Comparison of ENCODE assay signal across 9 cellular contexts in the genomic region with DNA sequence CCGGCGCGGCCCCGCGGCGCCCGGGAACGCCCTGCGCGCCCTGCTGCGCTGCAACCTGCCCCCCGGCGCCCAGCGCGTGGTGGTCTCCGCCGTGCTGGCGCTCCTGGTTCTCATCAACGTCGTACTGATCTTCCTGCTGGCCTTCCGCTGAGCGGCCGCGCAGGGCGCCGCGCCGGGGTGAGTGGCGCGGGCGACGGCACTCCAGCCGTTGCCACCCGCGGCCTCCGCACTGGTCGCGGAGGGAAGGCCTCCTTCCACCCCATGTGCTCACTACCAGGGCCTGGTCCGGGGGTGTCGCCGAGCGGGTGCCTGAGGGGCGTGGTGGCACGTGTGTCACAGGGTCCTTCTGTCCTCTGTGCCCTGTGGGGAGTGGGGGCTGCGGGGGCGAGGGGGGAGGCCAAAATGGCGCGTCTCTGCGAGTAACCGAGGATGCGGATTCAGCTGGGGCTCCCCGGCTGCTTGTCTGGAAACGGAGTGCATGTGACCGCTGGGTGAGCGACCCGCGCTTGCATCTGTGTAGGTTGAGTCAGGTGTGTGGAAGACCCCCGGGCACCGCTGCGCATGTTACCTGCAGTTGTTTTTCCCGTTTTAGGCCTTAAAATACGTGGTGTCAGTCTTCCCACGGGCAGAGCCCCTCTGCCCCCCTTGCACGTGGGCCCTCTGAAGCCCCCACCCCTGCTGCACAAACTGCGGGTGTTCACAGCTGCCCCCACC. TPM values are rescaled to one million over a fixed set of nuclear protein-coding genes. Genes with fewer than 3 reads are reported as not detected.
A peak's percentile ranks its signal among the peaks of the same experiment; 100 is the strongest.
DNase-seq lines count a peak whose midpoint lies in the region; ATAC-seq, FAIRE-seq and TF ChIP-seq lines count a peak whose summit lies in the region.
"Had no signal": no experiment of that assay in that cellular context is flagged by ENCODE, and none has a peak within 500 bp of the region (broad histone marks: within the 10 kb centered on the region; RNA-seq: fewer than 3 reads in every experiment).

No MANE protein-coding gene starts in this region.

- H3K27me3 Mint-ChIP-seq in activated naive CD4-positive, alpha-beta T cell treated with anti-CD3 and anti-CD28 coated beads for 36 hours (ENCODE audit: low read depth): peaks cover 13% of the 10 kb centered on the region
- H3K27me3 Mint-ChIP-seq in stimulated activated memory B cell treated with anti-CD40 and anti-IgM and Interleukin-4, amounts not matched to agents 10 μg/mL and 1 μg/mL and 100 μg/mL, for 72 hours: peaks cover 67% of the 10 kb centered on the region

- peak overlapping the region; percentile 57 for H3K4me3 Mint-ChIP-seq in activated naive CD4-positive, alpha-beta T cell treated with anti-CD3 and anti-CD28 coated beads for 36 hours
- H3K4me3 Mint-ChIP-seq in stimulated activated memory B cell treated with anti-CD40 and anti-IgM and Interleukin-4, amounts not matched to agents 10 μg/mL and 1 μg/mL and 100 μg/mL, for 72 hours: no peak overlapping the region

- CTCF ChIA-PET in activated naive CD4-positive, alpha-beta T cell treated with anti-CD3 and anti-CD28 coated beads for 36 hours (lab: Charles Lee): no interaction called here

- peaks cover 6% of the 10 kb centered on the region for H3K4me1 ChIP-seq in muscle layer of colon (ENCODE audit: insufficient read depth, low read length)
- H3K4me1 ChIP-seq in tibial artery: peaks cover 0 to 22% (median 14%) of the 10 kb centered on the region in 4 donors

- no peak for DNase-seq in activated naive CD4-positive, alpha-beta T cell treated with anti-CD3 and anti-CD28 coated beads for 36 hours
- no peak for DNase-seq in activated naive CD4-positive, alpha-beta T cell treated with anti-CD3 and anti-CD28 coated beads, Interleukin-2, amount 50 U/mL, for 16 hours
- DNase-seq in bronchial epithelial cell (ENCODE audit: low read depth): no peak
- DNase-seq in tibial artery: no peak
- DNase-seq in NCI-H1417 (lab: John Stamatoyannopoulos, UW): no peak
- DNase-seq: CD4-positive, alpha-beta memory T cell had no signal

- H3K27ac Mint-ChIP-seq in activated naive CD4-positive, alpha-beta T cell treated with anti-CD3 and anti-CD28 coated beads for 36 hours: no peak overlapping the region
- H3K27ac Mint-ChIP-seq in stimulated activated memory B cell treated with anti-CD40 and anti-IgM and Interleukin-4, amounts not matched to agents 10 μg/mL and 1 μg/mL and 100 μg/mL, for 72 hours: no peak overlapping the region
- H3K27ac Mint-ChIP-seq: CD4-positive, alpha-beta memory T cell had no signal

- H3K27ac ChIP-seq in muscle layer of colon (ENCODE audit: low read depth, low read length) (peak overlapping the region; percentile 52), tibial artery (no peak overlapping the region)

- no peaks in the 10 kb centered on the region for H3K9me3 ChIP-seq in muscle layer of colon (ENCODE audit: low read length)
- no peaks in the 10 kb centered on the region for H3K9me3 ChIP-seq in tibial artery

- peaks cover 15% of the 10 kb centered on the region for H3K4me1 Mint-ChIP-seq in activated naive CD4-positive, alpha-beta T cell treated with anti-CD3 and anti-CD28 coated beads for 36 hours (ENCODE audit: low read depth)
- peaks cover 2% of the 10 kb centered on the region for H3K4me1 Mint-ChIP-seq in stimulated activated memory B cell treated with anti-CD40 and anti-IgM and Interleukin-4, amounts not matched to agents 10 μg/mL and 1 μg/mL and 100 μg/mL, for 72 hours

- no peak overlapping the region for H3K9ac ChIP-seq in muscle layer of colon (ENCODE audit: low read length)

- FAIRE-seq in bronchial epithelial cell (lab: Jason Lieb, UNC): no peak

- TF ChIP-seq CTCF in bronchial epithelial cell (IDR thresholded peaks at IDR 0.05; ENCODE audit: insufficient read depth, low read length, severe bottlenecking): no peak
- no peak for TF ChIP-seq CTCF in tibial artery (IDR thresholded peaks at IDR 0.05)

- ATAC-seq in HG02623 (IDR thresholded peaks at IDR 0.05; ENCODE audit: unreplicated experiment): no peak
- ATAC-seq in stimulated activated memory B cell treated with anti-CD40 and anti-IgM and Interleukin-4, amounts not matched to agents 10 μg/mL and 1 μg/mL and 100 μg/mL, for 72 hours: no peak

- intact Hi-C loops in activated naive CD4-positive, alpha-beta T cell treated with anti-CD3 and anti-CD28 coated beads for 36 hours (cut with micrococcal nuclease): no loop called here
- intact Hi-C loops in tibial artery (cut with DNase I; ENCODE audit: low total_unique reads): no loop called here

- H3K27me3 ChIP-seq in bronchial epithelial cell (ENCODE audit: control insufficient read depth, insufficient read depth, low read length): no peaks in the 10 kb centered on the region
- H3K27me3 ChIP-seq in muscle layer of colon (ENCODE audit: control insufficient read depth in 1 of 2, insufficient read depth in 2 of 2, low read length in 2 of 2): no peaks in the 10 kb centered on the region
- peaks cover 0 to 16% of the 10 kb centered on the region in 2 donors for H3K27me3 ChIP-seq in tibial artery

- no peaks in the 10 kb centered on the region for H3K9me3 Mint-ChIP-seq in activated naive CD4-positive, alpha-beta T cell treated with anti-CD3 and anti-CD28 coated beads for 36 hours
- no peaks in the 10 kb centered on the region for H3K9me3 Mint-ChIP-seq in stimulated activated memory B cell treated with anti-CD40 and anti-IgM and Interleukin-4, amounts not matched to agents 10 μg/mL and 1 μg/mL and 100 μg/mL, for 72 hours
- H3K9me3 Mint-ChIP-seq: CD4-positive, alpha-beta memory T cell had no signal

- H3K4me3 ChIP-seq in bronchial epithelial cell (ENCODE audit: low read depth, low read length) (peak overlapping the region; percentile 34), muscle layer of colon (ENCODE audit: low read depth in 1 of 2, low read length in 2 of 2) (peak overlapping the region; percentile 44 to 59), tibial artery (peak overlapping the region; percentile 45 to 52)

- no peaks in the 10 kb centered on the region for H3K36me3 Mint-ChIP-seq in activated naive CD4-positive, alpha-beta T cell treated with anti-CD3 and anti-CD28 coated beads for 36 hours (ENCODE audit: low read depth)
- no peaks in the 10 kb centered on the region for H3K36me3 Mint-ChIP-seq in stimulated activated memory B cell treated with anti-CD40 and anti-IgM and Interleukin-4, amounts not matched to agents 10 μg/mL and 1 μg/mL and 100 μg/mL, for 72 hours
- H3K36me3 Mint-ChIP-seq: CD4-positive, alpha-beta memory T cell had no signal

- peaks cover 5% of the 10 kb centered on the region for H3K36me3 ChIP-seq in bronchial epithelial cell (ENCODE audit: control insufficient read depth, insufficient read depth, low read length)
- no peaks in the 10 kb centered on the region for H3K36me3 ChIP-seq in muscle layer of colon (ENCODE audit: insufficient read depth, low read length)
- peaks cover 0 to 6% (median 3%) of the 10 kb centered on the region in 3 donors for H3K36me3 ChIP-seq in tibial artery

RNA-seq across cellular contexts. Expression of gene FAM168B, which starts 58.0 kb away (rescaled TPM):
- 10 to 100 TPM; 52.7 to 55.0 TPM for total RNA-seq in activated naive CD4-positive, alpha-beta T cell treated with anti-CD3 and anti-CD28 coated beads for 36 hours
- total RNA-seq in bronchial epithelial cell: 168 and 214 TPM in 2 replicates
